ENCODE assay signal across 1 cellular context in the genomic region with DNA sequence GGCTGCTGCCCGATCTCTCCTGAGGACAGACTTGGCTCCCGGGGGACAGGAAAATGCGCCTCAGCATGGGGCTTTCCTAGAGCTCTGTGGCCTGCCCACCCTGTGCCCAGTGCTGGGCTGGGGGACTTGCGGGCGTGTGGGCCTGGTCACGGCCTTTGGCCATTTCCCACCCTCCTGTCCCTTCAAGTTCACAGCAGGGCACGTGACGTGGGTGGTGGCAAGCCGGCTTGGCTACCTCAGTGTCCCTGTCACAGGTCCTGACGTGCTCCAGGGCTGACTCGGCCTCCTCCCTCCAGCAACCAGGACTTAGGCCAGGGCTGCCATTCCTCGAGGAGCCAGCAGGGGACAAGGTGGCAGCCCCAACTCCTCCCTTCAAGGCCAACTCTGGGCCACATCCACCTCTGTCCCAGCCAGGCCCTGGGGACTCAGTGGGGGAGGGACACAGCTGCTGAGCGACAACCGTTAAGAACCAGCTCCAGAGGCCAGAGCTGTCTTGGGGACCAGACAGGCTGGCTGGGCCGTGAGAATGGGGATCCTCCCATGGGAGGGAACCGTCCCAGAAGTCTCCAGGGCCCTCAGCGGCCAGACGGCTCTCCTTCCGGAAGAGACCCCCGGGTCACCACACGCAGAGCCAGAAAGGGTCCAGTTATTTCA.
TF ChIP-seq lines count a peak whose summit lies in the region.

No MANE protein-coding gene starts in this region.

TF ChIP-seq in HepG2, 621 proteins besides CTCF, POLR2A, EP300 and RAD21 (continued from another document and continues in another):
- no peak for TF ChIP-seq HNRNPLL (IDR thresholded peaks at IDR 0.05; ENCODE audit: low read depth, low read length, poor library complexity, severe bottlenecking)
- no peak for TF ChIP-seq ZNF737 (CRISPR knock-in tag; IDR thresholded peaks at IDR 0.05; ENCODE audit: borderline replicate concordance)
- TF ChIP-seq NONO (IDR thresholded peaks at IDR 0.05) = no peak
- peak; percentile 73; the same call in 1 of the 2 replicates for TF ChIP-seq NONO (CRISPR knock-in tag; conservative IDR thresholded peaks at IDR 0.05)
- TF ChIP-seq ZNF367 (CRISPR knock-in tag; IDR thresholded peaks at IDR 0.05; ENCODE audit: borderline replicate concordance) = no peak
- no peak for TF ChIP-seq ZNF207 (IDR thresholded peaks at IDR 0.05; ENCODE audit: borderline replicate concordance)
- TF ChIP-seq THYN1 (CRISPR knock-in tag; IDR thresholded peaks at IDR 0.05; ENCODE audit: borderline replicate concordance, low read depth) = no peak
- TF ChIP-seq, protein P1, sequence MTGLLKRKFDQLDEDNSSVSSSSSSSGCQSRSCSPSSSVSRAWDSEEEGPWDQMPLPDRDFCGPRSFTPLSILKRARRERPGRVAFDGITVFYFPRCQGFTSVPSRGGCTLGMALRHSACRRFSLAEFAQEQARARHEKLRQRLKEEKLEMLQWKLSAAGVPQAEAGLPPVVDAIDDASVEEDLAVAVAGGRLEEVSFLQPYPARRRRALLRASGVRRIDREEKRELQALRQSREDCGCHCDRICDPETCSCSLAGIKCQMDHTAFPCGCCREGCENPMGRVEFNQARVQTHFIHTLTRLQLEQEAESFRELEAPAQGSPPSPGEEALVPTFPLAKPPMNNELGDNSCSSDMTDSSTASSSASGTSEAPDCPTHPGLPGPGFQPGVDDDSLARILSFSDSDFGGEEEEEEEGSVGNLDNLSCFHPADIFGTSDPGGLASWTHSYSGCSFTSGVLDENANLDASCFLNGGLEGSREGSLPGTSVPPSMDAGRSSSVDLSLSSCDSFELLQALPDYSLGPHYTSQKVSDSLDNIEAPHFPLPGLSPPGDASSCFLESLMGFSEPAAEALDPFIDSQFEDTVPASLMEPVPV (CRISPR knock-in tag; IDR thresholded peaks at IDR 0.05) = no peak
- peak; percentile 14; the same call in 1 of the 2 replicates for TF ChIP-seq ZNF724P (CRISPR knock-in tag; IDR thresholded peaks at IDR 0.05; ENCODE audit: borderline replicate concordance)
- TF ChIP-seq, protein P2, sequence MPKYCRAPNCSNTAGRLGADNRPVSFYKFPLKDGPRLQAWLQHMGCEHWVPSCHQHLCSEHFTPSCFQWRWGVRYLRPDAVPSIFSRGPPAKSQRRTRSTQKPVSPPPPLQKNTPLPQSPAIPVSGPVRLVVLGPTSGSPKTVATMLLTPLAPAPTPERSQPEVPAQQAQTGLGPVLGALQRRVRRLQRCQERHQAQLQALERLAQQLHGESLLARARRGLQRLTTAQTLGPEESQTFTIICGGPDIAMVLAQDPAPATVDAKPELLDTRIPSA (CRISPR knock-in tag; IDR thresholded peaks at IDR 0.05; ENCODE audit: borderline replicate concordance) = no peak
- TF ChIP-seq TCF12 (IDR thresholded peaks at IDR 0.05) = no peak
- no peak for TF ChIP-seq TCF12 (CRISPR knock-in tag; IDR thresholded peaks at IDR 0.05)
- no peak for TF ChIP-seq NFE2L2 (IDR thresholded peaks at IDR 0.05; ENCODE audit: low read length)
- peak; percentile 25 for TF ChIP-seq ZNF335 (CRISPR knock-in tag; IDR thresholded peaks at IDR 0.05)
- TF ChIP-seq TBX2 (CRISPR knock-in tag; IDR thresholded peaks at IDR 0.05; ENCODE audit: borderline replicate concordance) = peak; percentile 50; the same call in 1 of the 2 replicates
- TF ChIP-seq NCOR1 (IDR thresholded peaks at IDR 0.05; ENCODE audit: borderline replicate concordance, low read length) = no peak
- TF ChIP-seq NFKBIZ (CRISPR knock-in tag; IDR thresholded peaks at IDR 0.05) = peak; percentile 62; the same call in 1 of the 2 replicates
- 0 out of 2 replicates have a peak, but pooled peaks have one; percentile 60 for TF ChIP-seq ZBTB42 (CRISPR knock-in tag; IDR thresholded peaks at IDR 0.05)
- no peak for TF ChIP-seq ZBTB3 (CRISPR knock-in tag; IDR thresholded peaks at IDR 0.05; ENCODE audit: borderline replicate concordance, low read depth)
- no peak for TF ChIP-seq ZNF749 (CRISPR knock-in tag; IDR thresholded peaks at IDR 0.05; ENCODE audit: borderline replicate concordance)
- TF ChIP-seq TGIF2 (CRISPR knock-in tag; IDR thresholded peaks at IDR 0.05) = peak; percentile 40; the same call in 1 of the 2 replicates
- TF ChIP-seq KDM1A (CRISPR knock-in tag; IDR thresholded peaks at IDR 0.05) = no peak
- no peak for TF ChIP-seq HNRNPK (IDR thresholded peaks at IDR 0.05; ENCODE audit: low read depth, low read length, poor library complexity, severe bottlenecking)
- TF ChIP-seq MTA1 (CRISPR knock-in tag; IDR thresholded peaks at IDR 0.05; ENCODE audit: borderline replicate concordance) = peak; percentile 78; the same call in 1 of the 2 replicates
- TF ChIP-seq, protein P3, sequence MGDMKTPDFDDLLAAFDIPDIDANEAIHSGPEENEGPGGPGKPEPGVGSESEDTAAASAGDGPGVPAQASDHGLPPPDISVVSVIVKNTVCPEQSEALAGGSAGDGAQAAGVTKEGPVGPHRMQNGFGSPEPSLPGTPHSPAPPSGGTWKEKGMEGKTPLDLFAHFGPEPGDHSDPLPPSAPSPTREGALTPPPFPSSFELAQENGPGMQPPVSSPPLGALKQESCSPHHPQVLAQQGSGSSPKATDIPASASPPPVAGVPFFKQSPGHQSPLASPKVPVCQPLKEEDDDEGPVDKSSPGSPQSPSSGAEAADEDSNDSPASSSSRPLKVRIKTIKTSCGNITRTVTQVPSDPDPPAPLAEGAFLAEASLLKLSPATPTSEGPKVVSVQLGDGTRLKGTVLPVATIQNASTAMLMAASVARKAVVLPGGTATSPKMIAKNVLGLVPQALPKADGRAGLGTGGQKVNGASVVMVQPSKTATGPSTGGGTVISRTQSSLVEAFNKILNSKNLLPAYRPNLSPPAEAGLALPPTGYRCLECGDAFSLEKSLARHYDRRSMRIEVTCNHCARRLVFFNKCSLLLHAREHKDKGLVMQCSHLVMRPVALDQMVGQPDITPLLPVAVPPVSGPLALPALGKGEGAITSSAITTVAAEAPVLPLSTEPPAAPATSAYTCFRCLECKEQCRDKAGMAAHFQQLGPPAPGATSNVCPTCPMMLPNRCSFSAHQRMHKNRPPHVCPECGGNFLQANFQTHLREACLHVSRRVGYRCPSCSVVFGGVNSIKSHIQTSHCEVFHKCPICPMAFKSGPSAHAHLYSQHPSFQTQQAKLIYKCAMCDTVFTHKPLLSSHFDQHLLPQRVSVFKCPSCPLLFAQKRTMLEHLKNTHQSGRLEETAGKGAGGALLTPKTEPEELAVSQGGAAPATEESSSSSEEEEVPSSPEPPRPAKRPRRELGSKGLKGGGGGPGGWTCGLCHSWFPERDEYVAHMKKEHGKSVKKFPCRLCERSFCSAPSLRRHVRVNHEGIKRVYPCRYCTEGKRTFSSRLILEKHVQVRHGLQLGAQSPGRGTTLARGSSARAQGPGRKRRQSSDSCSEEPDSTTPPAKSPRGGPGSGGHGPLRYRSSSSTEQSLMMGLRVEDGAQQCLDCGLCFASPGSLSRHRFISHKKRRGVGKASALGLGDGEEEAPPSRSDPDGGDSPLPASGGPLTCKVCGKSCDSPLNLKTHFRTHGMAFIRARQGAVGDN (CRISPR knock-in tag; IDR thresholded peaks at IDR 0.05) = peak; percentile 83
- TF ChIP-seq, protein P4, sequence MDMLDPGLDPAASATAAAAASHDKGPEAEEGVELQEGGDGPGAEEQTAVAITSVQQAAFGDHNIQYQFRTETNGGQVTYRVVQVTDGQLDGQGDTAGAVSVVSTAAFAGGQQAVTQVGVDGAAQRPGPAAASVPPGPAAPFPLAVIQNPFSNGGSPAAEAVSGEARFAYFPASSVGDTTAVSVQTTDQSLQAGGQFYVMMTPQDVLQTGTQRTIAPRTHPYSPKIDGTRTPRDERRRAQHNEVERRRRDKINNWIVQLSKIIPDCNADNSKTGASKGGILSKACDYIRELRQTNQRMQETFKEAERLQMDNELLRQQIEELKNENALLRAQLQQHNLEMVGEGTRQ (IDR thresholded peaks at IDR 0.05; ENCODE audit: low read depth, low read length) = peak; percentile 27; the same call in 1 of the 2 replicates
- TF ChIP-seq, protein P4 (CRISPR knock-in tag; IDR thresholded peaks at IDR 0.05; ENCODE audit: borderline replicate concordance) = no peak
- TF ChIP-seq, protein P5, sequence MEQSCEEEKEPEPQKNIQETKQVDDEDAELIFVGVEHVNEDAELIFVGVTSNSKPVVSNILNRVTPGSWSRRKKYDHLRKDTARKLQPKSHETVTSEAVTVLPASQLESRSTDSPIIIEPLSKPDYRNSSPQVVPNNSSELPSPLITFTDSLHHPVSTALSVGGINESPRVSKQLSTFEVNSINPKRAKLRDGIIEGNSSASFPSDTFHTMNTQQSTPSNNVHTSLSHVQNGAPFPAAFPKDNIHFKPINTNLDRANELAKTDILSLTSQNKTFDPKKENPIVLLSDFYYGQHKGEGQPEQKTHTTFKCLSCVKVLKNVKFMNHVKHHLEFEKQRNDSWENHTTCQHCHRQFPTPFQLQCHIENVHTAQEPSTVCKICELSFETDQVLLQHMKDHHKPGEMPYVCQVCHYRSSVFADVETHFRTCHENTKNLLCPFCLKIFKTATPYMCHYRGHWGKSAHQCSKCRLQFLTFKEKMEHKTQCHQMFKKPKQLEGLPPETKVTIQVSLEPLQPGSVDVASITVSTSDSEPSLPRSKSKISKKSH (CRISPR knock-in tag; IDR thresholded peaks at IDR 0.05; ENCODE audit: borderline replicate concordance) = peak; percentile 83
- TF ChIP-seq ZNF746 (CRISPR knock-in tag; IDR thresholded peaks at IDR 0.05) = no peak
- no peak for TF ChIP-seq ZFP90 (CRISPR knock-in tag; IDR thresholded peaks at IDR 0.05; ENCODE audit: borderline replicate concordance)
- TF ChIP-seq ETV5 (CRISPR knock-in tag; IDR thresholded peaks at IDR 0.05; ENCODE audit: borderline replicate concordance) = no peak
- TF ChIP-seq TBP (CRISPR knock-in tag; IDR thresholded peaks at IDR 0.05) = no peak
- no peak for TF ChIP-seq ZNF260 (CRISPR knock-in tag; IDR thresholded peaks at IDR 0.05; ENCODE audit: borderline replicate concordance, low read depth)
- TF ChIP-seq FOSL1 (CRISPR knock-in tag; IDR thresholded peaks at IDR 0.05; ENCODE audit: borderline replicate concordance) = no peak
- no peak for TF ChIP-seq YEATS4 (CRISPR knock-in tag; IDR thresholded peaks at IDR 0.05; ENCODE audit: borderline replicate concordance)
- no peak for TF ChIP-seq HES4 (CRISPR knock-in tag; IDR thresholded peaks at IDR 0.05; ENCODE audit: borderline replicate concordance)
- TF ChIP-seq, protein P6, sequence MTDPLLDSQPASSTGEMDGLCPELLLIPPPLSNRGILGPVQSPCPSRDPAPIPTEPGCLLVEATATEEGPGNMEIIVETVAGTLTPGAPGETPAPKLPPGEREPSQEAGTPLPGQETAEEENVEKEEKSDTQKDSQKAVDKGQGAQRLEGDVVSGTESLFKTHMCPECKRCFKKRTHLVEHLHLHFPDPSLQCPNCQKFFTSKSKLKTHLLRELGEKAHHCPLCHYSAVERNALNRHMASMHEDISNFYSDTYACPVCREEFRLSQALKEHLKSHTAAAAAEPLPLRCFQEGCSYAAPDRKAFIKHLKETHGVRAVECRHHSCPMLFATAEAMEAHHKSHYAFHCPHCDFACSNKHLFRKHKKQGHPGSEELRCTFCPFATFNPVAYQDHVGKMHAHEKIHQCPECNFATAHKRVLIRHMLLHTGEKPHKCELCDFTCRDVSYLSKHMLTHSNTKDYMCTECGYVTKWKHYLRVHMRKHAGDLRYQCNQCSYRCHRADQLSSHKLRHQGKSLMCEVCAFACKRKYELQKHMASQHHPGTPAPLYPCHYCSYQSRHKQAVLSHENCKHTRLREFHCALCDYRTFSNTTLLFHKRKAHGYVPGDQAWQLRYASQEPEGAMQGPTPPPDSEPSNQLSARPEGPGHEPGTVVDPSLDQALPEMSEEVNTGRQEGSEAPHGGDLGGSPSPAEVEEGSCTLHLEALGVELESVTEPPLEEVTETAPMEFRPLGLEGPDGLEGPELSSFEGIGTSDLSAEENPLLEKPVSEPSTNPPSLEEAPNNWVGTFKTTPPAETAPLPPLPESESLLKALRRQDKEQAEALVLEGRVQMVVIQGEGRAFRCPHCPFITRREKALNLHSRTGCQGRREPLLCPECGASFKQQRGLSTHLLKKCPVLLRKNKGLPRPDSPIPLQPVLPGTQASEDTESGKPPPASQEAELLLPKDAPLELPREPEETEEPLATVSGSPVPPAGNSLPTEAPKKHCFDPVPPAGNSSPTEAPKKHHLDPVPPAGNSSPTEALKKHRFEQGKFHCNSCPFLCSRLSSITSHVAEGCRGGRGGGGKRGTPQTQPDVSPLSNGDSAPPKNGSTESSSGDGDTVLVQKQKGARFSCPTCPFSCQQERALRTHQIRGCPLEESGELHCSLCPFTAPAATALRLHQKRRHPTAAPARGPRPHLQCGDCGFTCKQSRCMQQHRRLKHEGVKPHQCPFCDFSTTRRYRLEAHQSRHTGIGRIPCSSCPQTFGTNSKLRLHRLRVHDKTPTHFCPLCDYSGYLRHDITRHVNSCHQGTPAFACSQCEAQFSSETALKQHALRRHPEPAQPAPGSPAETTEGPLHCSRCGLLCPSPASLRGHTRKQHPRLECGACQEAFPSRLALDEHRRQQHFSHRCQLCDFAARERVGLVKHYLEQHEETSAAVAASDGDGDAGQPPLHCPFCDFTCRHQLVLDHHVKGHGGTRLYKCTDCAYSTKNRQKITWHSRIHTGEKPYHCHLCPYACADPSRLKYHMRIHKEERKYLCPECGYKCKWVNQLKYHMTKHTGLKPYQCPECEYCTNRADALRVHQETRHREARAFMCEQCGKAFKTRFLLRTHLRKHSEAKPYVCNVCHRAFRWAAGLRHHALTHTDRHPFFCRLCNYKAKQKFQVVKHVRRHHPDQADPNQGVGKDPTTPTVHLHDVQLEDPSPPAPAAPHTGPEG (CRISPR knock-in tag; IDR thresholded peaks at IDR 0.05) = peak; percentile 74; the same call in 1 of the 2 replicates
- TF ChIP-seq MED1 (CRISPR knock-in tag; IDR thresholded peaks at IDR 0.05) = peak; percentile 57
- no peak for TF ChIP-seq KDM5A (IDR thresholded peaks at IDR 0.05; ENCODE audit: borderline replicate concordance, low read length)
- TF ChIP-seq HDAC1 (CRISPR knock-in tag; IDR thresholded peaks at IDR 0.05) = peak; percentile 81
